ENCODE assay signal across 16 cellular contexts in genomic region chr6:81682238-81682795, GRCh38.
DNase-seq lines count a peak whose midpoint lies in the region; ATAC-seq and TF ChIP-seq lines count a peak whose summit lies in the region.
"Had no signal": no experiment of that assay in that cellular context is flagged by ENCODE, and none has a peak within 500 bp of the region (broad histone marks: within the 10 kb centered on the region; RNA-seq: fewer than 3 reads in every experiment).

No MANE protein-coding gene starts in this region.

- H3K9me3 ChIP-seq in A673 (ENCODE audit: low read depth, low read length, poor library complexity, severe bottlenecking) (peaks cover 8% of the 10 kb centered on the region), heart left ventricle (peaks cover 0 to 12% (median 0%) of the 10 kb centered on the region in 12 donors)
- H3K9me3 ChIP-seq: BLaER1, SK-N-SH had no signal

- ATAC-seq in heart left ventricle (peak; percentile 73 to 94 (median 86)), HG03045 (IDR thresholded peaks at IDR 0.05; ENCODE audit: unreplicated experiment) (no peak), GM21526 (IDR thresholded peaks at IDR 0.05; ENCODE audit: low FRiP score, unreplicated experiment) (no peak)
- ATAC-seq: GM23338, K562, T-cell had no signal

- H3K27me3 ChIP-seq in A673 (replicated peaks; ENCODE audit: insufficient read depth, low read depth, low read length, poor library complexity) (no peaks in the 10 kb centered on the region), heart left ventricle (no peaks in the 10 kb centered on the region)
- H3K27me3 ChIP-seq: BLaER1 had no signal

- H3K4me1 ChIP-seq in A673 (ENCODE audit: insufficient read depth, low read length, poor library complexity, severe bottlenecking) (peaks cover 50% of the 10 kb centered on the region), heart left ventricle (peaks cover 0 to 21% (median 1%) of the 10 kb centered on the region in 12 donors)
- H3K4me1 ChIP-seq: BLaER1 had no signal

- CTCF ChIA-PET in A673 (lab: Charles Lee): no interaction called here

- peak; percentile 90 for DNase-seq in A673 (ENCODE audit: low spot score)
- peak; percentile 81 for DNase-seq in NCI-H774 (lab: John Stamatoyannopoulos, UW)
- DNase-seq in heart left ventricle: no peak
- no peak for DNase-seq in stimulated activated CD4-positive, alpha-beta T cell treated with anti-CD3 and anti-CD28 coated beads, Interleukin-12 subunit alpha, Interleukin-12 subunit beta, amount 100 ng/mL, for 4 hours
- DNase-seq: EL, NCI-H1694, NCI-H510A treated with DMSO at 0.1 percent for 48 hours, PC-9, SK-N-SH, T-cell had no signal

- TSS peak; percentile 77 for BruUV-seq in A673 (replicated peaks; lab: Mats Ljungman, UMichigan)

- TF ChIP-seq POLR2A in heart left ventricle (IDR thresholded peaks at IDR 0.05): no peak

- POLR2A ChIA-PET in A673 (lab: Charles Lee; ENCODE audit: low non-redundant PET): no interaction called here

- H3K4me3 ChIP-seq in A673 (ENCODE audit: low read depth, low read length, poor library complexity, severe bottlenecking): no peak overlapping the region
- no peak overlapping the region for H3K4me3 ChIP-seq in heart left ventricle
- H3K4me3 ChIP-seq: BLaER1, GM23338, K562, PC-9 had no signal

- 0 out of 2 replicates have a peak, but pooled peaks have one; percentile 11 for TF ChIP-seq CTCF in 22Rv1 (IDR thresholded peaks at IDR 0.05)
- TF ChIP-seq CTCF in A673 (conservative IDR thresholded peaks at IDR 0.05; ENCODE audit: low read depth, low read length): peak; percentile 42
- peak in 4 of 12 donors; percentile 8 to 26 (median 12) for TF ChIP-seq CTCF in heart left ventricle (IDR thresholded peaks at IDR 0.05)

- H3K27ac ChIP-seq in 22Rv1 (no peak overlapping the region), A673 (ENCODE audit: low read depth, low read length, poor library complexity, severe bottlenecking) (peak overlapping the region; percentile 89), heart left ventricle (peak overlapping the region in 9 of 12 donors; percentile 2 to 63 (median 35))
- H3K27ac ChIP-seq: BLaER1, PC-9 had no signal

- intact Hi-C loops in A673 (cut with micrococcal nuclease; ENCODE audit: unreplicated experiment) (loop anchor here (2.0 to 10.0 kb wide), 7 partner anchors 68 to 1005 kb away; no protein-coding TSS in a partner anchor), heart left ventricle (cut with DNase I) (loop anchor here in 2 of 10 donors (10.0 kb wide), 1 partner anchor 62 kb away; no protein-coding TSS in a partner anchor)

- H3K36me3 ChIP-seq in A673 (ENCODE audit: insufficient read depth, low read length, poor library complexity, severe bottlenecking): no peaks in the 10 kb centered on the region
- H3K36me3 ChIP-seq in heart left ventricle: no peaks in the 10 kb centered on the region
- H3K36me3 ChIP-seq: BLaER1 had no signal

Comparison
In these comparisons a context has a peak if more than half of its experiments do, and no peak if none do; other contexts are left out.
1. DNase-seq: peak in A673 (single experiment) and NCI-H774 (single experiment); none in heart left ventricle (0 of 5) and stimulated activated CD4-positive, alpha-beta T cell treated with anti-CD3 and anti-CD28 coated beads, Interleukin-12 subunit alpha, Interleukin-12 subunit beta, amount 100 ng/mL, for 4 hours (single experiment).
2. ATAC-seq: peak in heart left ventricle (4 of 4); none in HG03045 (single experiment) and GM21526 (single experiment).